ENCODE assay signal across 12 cellular contexts in the genomic region with DNA sequence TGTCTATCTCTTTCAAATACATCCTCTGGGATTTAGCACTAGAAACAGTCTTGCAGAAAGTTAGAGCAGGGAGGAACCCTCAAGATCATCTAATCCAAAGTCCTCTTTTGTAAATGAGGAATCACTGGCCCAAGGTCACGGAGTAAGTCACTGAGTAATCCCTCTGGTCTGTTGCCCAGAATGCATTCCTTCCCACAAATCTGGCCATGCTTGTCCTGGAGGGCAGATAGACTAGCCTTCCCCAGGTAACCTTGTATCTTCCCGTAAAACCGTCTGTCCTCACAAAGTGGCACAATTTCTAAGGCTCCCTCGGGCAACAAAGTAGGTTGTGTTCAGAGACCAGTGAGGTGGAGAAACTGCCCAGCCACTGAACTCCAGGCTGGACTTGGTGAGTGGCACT. TPM values are rescaled to one million over a fixed set of nuclear protein-coding genes. Genes with fewer than 3 reads are reported as not detected.
DNase-seq lines count a peak whose midpoint lies in the region; ATAC-seq, FAIRE-seq and TF ChIP-seq lines count a peak whose summit lies in the region.
"Had no signal": no experiment of that assay in that cellular context is flagged by ENCODE, and none has a peak within 500 bp of the region (broad histone marks: within the 10 kb centered on the region; RNA-seq: fewer than 3 reads in every experiment).

No MANE protein-coding gene starts in this region.

- no peak overlapping the region for H3K9ac ChIP-seq in liver (ENCODE audit: low read depth in 1 of 2, low read length in 2 of 2)

- H3K27me3 ChIP-seq in liver (ENCODE audit: control insufficient read depth in 4 of 4, insufficient read depth in 4 of 4, low read length in 3 of 4), result no peaks in the 10 kb centered on the region

- H3K4me3 ChIP-seq in LNCaP clone FGC (ENCODE audit: low read depth, low read length), result no peak overlapping the region
- H3K4me3 ChIP-seq in liver (ENCODE audit: low read depth in 1 of 3, low read length in 3 of 3), result no peak overlapping the region

- DNase-seq in LNCaP clone FGC (ENCODE audit: low read depth), result peak; percentile 56
- DNase-seq in dermis blood vessel endothelial cell, result peak; percentile 46
- peak; percentile 25 for DNase-seq in urothelium cell line (ENCODE audit: low spot score)
- no peak for DNase-seq in activated CD8-positive, alpha-beta memory T cell treated with anti-CD3 and anti-CD28 coated beads, Interleukin-2, amount 50 U/mL, for 4 hours
- no peak for DNase-seq in AML-193 (lab: John Stamatoyannopoulos, UW)
- DNase-seq: activated CD4-positive, alpha-beta memory T cell treated with anti-CD3 and anti-CD28 coated beads, Interleukin-2, amount 10 ng/mL, durations not matched to agents 7 days and 5 days; anterior cingulate cortex; GF-D8; hippocampal formation; NCI-H2171 had no signal

- ATAC-seq in GM21786 (IDR thresholded peaks at IDR 0.05; ENCODE audit: unreplicated experiment), result no peak

- TF ChIP-seq CTCF in LNCaP clone FGC (IDR thresholded peaks at IDR 0.05; ENCODE audit: control insufficient read depth, extremely low read depth, insufficient read depth) (no peak), liver (IDR thresholded peaks at IDR 0.05; ENCODE audit: low read depth, low read length, missing input control) (no peak)

- H3K36me3 ChIP-seq in liver (ENCODE audit: control insufficient read depth in 4 of 4, insufficient read depth in 3 of 4, low read depth in 1 of 4, low read length in 3 of 4), result no peaks in the 10 kb centered on the region

- H3K9me3 ChIP-seq in liver (ENCODE audit: control insufficient read depth in 4 of 4, low read length in 3 of 4), result no peaks in the 10 kb centered on the region

- H3K27ac ChIP-seq in liver (ENCODE audit: low read depth in 1 of 2, low read length in 2 of 2), result no peak overlapping the region

- TF ChIP-seq RAD21 in liver (IDR thresholded peaks at IDR 0.05), result no peak

- no peak for FAIRE-seq in urothelium cell line (lab: Jason Lieb, UNC)

- 56% methylated on average over 4 of the region's 4 CpGs for WGBS in liver

- H3K4me1 ChIP-seq in liver (ENCODE audit: control insufficient read depth in 4 of 4, insufficient read depth in 4 of 4, low read length in 3 of 4), result peaks cover 9 to 16% (median 13%) of the 10 kb centered on the region in 4 donors

TF ChIP-seq in liver, 16 proteins besides CTCF, POLR2A, EP300 and RAD21:
- TF ChIP-seq REST (IDR thresholded peaks at IDR 0.05) (no peak), HNF4G (IDR thresholded peaks at IDR 0.05) (no peak), FOXA1 (IDR thresholded peaks at IDR 0.05) (no peak), JUND (IDR thresholded peaks at IDR 0.05) (no peak), HNF4A (conservative IDR thresholded peaks at IDR 0.05) (peak; percentile 37 to 48), ATF3 (IDR thresholded peaks at IDR 0.05) (no peak)
- TF ChIP-seq, protein P1, sequence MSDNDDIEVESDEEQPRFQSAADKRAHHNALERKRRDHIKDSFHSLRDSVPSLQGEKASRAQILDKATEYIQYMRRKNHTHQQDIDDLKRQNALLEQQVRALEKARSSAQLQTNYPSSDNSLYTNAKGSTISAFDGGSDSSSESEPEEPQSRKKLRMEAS (IDR thresholded peaks at IDR 0.05), result no peak

RNA-seq across cellular contexts. Expression of gene DDR2, which starts 46.2 kb away (rescaled TPM):
- total RNA-seq in dermis blood vessel endothelial cell (6.5 and 11.1 TPM in 2 replicates), liver (1 to 10 TPM; 2.7 to 6.4 TPM)
- polyA plus RNA-seq in liver, result 1 to 10 TPM; 1.2 to 1.5 TPM

Comparison
In these comparisons a context has a peak if more than half of its experiments do, and no peak if none do; other contexts are left out.
1. DNase-seq: peak in LNCaP clone FGC (single experiment), dermis blood vessel endothelial cell (single experiment) and urothelium cell line (single experiment); none in activated CD8-positive, alpha-beta memory T cell treated with anti-CD3 and anti-CD28 coated beads, Interleukin-2, amount 50 U/mL, for 4 hours (single experiment) and AML-193 (0 of 2).